12 cellular contexts compared by ENCODE assay signal in the genomic region with DNA sequence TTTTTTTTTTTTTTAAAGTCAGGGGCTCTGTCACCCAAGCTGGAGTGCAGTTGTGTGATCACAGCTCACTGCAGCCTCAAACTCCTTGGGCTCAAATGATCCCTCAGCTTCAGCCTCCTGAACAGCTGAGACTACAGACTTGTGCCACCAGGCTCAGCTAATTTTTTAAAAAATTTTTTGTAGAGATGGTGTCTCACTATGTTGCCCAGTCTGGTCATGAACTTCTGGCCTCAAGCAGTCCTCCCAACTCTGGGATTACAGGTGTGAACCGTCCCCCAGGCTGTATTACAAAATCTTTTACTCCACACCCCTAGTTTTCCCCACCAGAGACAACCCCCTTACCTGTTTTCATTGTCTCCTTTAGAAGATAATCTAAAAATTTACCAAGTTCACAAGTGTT. TPM values are rescaled to one million over a fixed set of nuclear protein-coding genes. Genes with fewer than 3 reads are reported as not detected.
A peak's percentile ranks its signal among the peaks of the same experiment; 100 is the strongest.
DNase-seq lines count a peak whose midpoint lies in the region; ATAC-seq, FAIRE-seq and TF ChIP-seq lines count a peak whose summit lies in the region.
"Had no signal": no experiment of that assay in that cellular context is flagged by ENCODE, and none has a peak within 500 bp of the region (broad histone marks: within the 10 kb centered on the region; RNA-seq: fewer than 3 reads in every experiment).

No MANE protein-coding gene starts in this region.

- peaks cover 69% of the 10 kb centered on the region for H3K79me2 ChIP-seq in DND-41 (ENCODE audit: insufficient read depth, low read length)

- no peaks in the 10 kb centered on the region for H3K9me3 Mint-ChIP-seq in activated CD4-positive, alpha-beta memory T cell treated with anti-CD3 and anti-CD28 coated beads, Interleukin-2, amount 10 ng/mL, durations not matched to agents 7 days and 5 days

- TF ChIP-seq RAD21 in A549 (conservative IDR thresholded peaks at IDR 0.05 in 1 of 2, IDR thresholded peaks at IDR 0.05 in 1 of 2) = no peak

- no peak overlapping the region for H2AFZ ChIP-seq in DND-41 (ENCODE audit: low read depth, low read length)

- H3K4me3 Mint-ChIP-seq in activated CD4-positive, alpha-beta memory T cell treated with anti-CD3 and anti-CD28 coated beads, Interleukin-2, amount 10 ng/mL, durations not matched to agents 7 days and 5 days = peak overlapping the region; percentile 64

- peaks cover 36% of the 10 kb centered on the region for H3K36me3 Mint-ChIP-seq in activated CD4-positive, alpha-beta memory T cell treated with anti-CD3 and anti-CD28 coated beads, Interleukin-2, amount 10 ng/mL, durations not matched to agents 7 days and 5 days (ENCODE audit: low read depth)

- H4K20me1 ChIP-seq in DND-41 (ENCODE audit: insufficient read depth, low read length) = peaks cover 27% of the 10 kb centered on the region; the same call in 1 of the 2 replicates

- CTCF ChIA-PET in A549 (lab: Yijun Ruan, JAX) = interaction anchor here (0.9 to 3.1 kb wide), 3 partner anchors 13 to 269 kb away, joined by 3 to 17 read pairs (median 3); no protein-coding TSS in a partner anchor
- CTCF ChIA-PET in activated CD4-positive, alpha-beta memory T cell treated with anti-CD3 and anti-CD28 coated beads, Interleukin-2, amount 10 ng/mL, durations not matched to agents 7 days and 5 days (lab: Charles Lee) = interaction anchor here (0.6 to 2.4 kb wide), 7 partner anchors 11 to 1323 kb away, joined by 3 to 10 read pairs (median 4); no protein-coding TSS in a partner anchor

- ATAC-seq in A549 (no peak), DND-41 (ENCODE audit: insufficient read depth, low read depth) (no peak), lower lobe of right lung (no peak), HG02642 (IDR thresholded peaks at IDR 0.05; ENCODE audit: poor library complexity, unreplicated experiment) (no peak)

- POLR2A ChIA-PET in A549 (lab: Yijun Ruan, JAX) = no interaction called here
- POLR2A ChIA-PET in activated CD4-positive, alpha-beta memory T cell treated with anti-CD3 and anti-CD28 coated beads, Interleukin-2, amount 10 ng/mL, durations not matched to agents 7 days and 5 days (lab: Charles Lee) = interaction anchor here (0.9 to 3.3 kb wide), 3 partner anchors 19 to 33 kb away, joined by 3 to 93 read pairs (median 15); partner anchors contain the start of genes CHEK2, HSCB and XBP1

- H3K4me1 Mint-ChIP-seq in activated CD4-positive, alpha-beta memory T cell treated with anti-CD3 and anti-CD28 coated beads, Interleukin-2, amount 10 ng/mL, durations not matched to agents 7 days and 5 days = peaks cover 27% of the 10 kb centered on the region

- DNase-seq in A549 (ENCODE audit: low read depth in 1 of 2, low spot score in 1 of 2) = no peak
- DNase-seq in DND-41 = no peak
- DNase-seq in activated CD4-positive, alpha-beta memory T cell treated with anti-CD3 and anti-CD28 coated beads, Interleukin-2, amount 10 ng/mL, durations not matched to agents 7 days and 5 days = no peak
- no peak for DNase-seq in lower lobe of right lung
- no peak for DNase-seq in ureter (ENCODE audit: low spot score)
- DNase-seq in SW480 (ENCODE audit: low spot score) = no peak
- no peak for DNase-seq in midbrain (lab: John Stamatoyannopoulos, UW)
- DNase-seq: NCI-H2029 treated with DMSO at 0.1 percent for 48 hours; stimulated activated CD4-positive, alpha-beta T cell treated with anti-CD3 and anti-CD28 coated beads, Interleukin-12 subunit alpha, Interleukin-12 subunit beta, amount 100 ng/mL, for 4 hours; T-helper 9 cell had no signal

- H3K27me3 ChIP-seq in DND-41 (ENCODE audit: insufficient read depth, low read length, poor library complexity) = no peaks in the 10 kb centered on the region
- H3K27me3 ChIP-seq in lower lobe of right lung (ENCODE audit: low read depth) = no peaks in the 10 kb centered on the region

- TF ChIP-seq CTCF in A549 (IDR thresholded peaks at IDR 0.05) = no peak
- TF ChIP-seq CTCF in DND-41 (IDR thresholded peaks at IDR 0.05; ENCODE audit: borderline replicate concordance, extremely low read depth, low read length, poor library complexity, severe bottlenecking) = no peak
- TF ChIP-seq CTCF in lower lobe of right lung (IDR thresholded peaks at IDR 0.05) = no peak

- no peak overlapping the region for H3K4me3 ChIP-seq in A549
- peak overlapping the region in 1 of 2 experiments; percentile 76; a peak in 2 of 4 replicates for H3K4me3 ChIP-seq in DND-41 (ENCODE audit: low read depth in 1 of 2, low read length in 2 of 2)
- H3K4me3 ChIP-seq in lower lobe of right lung = peak overlapping the region; percentile 83

- H3K27ac ChIP-seq in A549 = no peak overlapping the region
- H3K27ac ChIP-seq in DND-41 (ENCODE audit: low read length) = 0 out of 2 replicates have a peak overlapping the region, but pooled peaks have one; percentile 38
- H3K27ac ChIP-seq in lower lobe of right lung = no peak overlapping the region

- TF ChIP-seq POLR2A in A549 (IDR thresholded peaks at IDR 0.05; ENCODE audit: low read length) = no peak

- intact Hi-C loops in lower lobe of right lung (cut with DNase I) = no loop called here

- WGBS in A549 (ENCODE audit: missing lambda C conversion rate) = 100% methylated on average over 1 of the region's 1 CpG

- H3K9ac ChIP-seq in DND-41 (ENCODE audit: low read depth, low read length) = peak overlapping the region; percentile 94

- no peak for FAIRE-seq in A549 (lab: Jason Lieb, UNC)
- FAIRE-seq: colon had no signal

- peaks cover 3% of the 10 kb centered on the region for H3K27me3 Mint-ChIP-seq in activated CD4-positive, alpha-beta memory T cell treated with anti-CD3 and anti-CD28 coated beads, Interleukin-2, amount 10 ng/mL, durations not matched to agents 7 days and 5 days

- peak overlapping the region; percentile 56 for H3K27ac Mint-ChIP-seq in activated CD4-positive, alpha-beta memory T cell treated with anti-CD3 and anti-CD28 coated beads, Interleukin-2, amount 10 ng/mL, durations not matched to agents 7 days and 5 days

- H3K4me1 ChIP-seq in A549 = no peaks in the 10 kb centered on the region
- peaks cover 52% of the 10 kb centered on the region for H3K4me1 ChIP-seq in DND-41 (ENCODE audit: insufficient read depth, low read length)
- peaks cover 32% of the 10 kb centered on the region for H3K4me1 ChIP-seq in lower lobe of right lung

- H3K9me3 ChIP-seq in A549 = no peaks in the 10 kb centered on the region
- no peaks in the 10 kb centered on the region for H3K9me3 ChIP-seq in DND-41 (ENCODE audit: insufficient read depth, low read length, severe bottlenecking)
- no peaks in the 10 kb centered on the region for H3K9me3 ChIP-seq in lower lobe of right lung

- H3K36me3 ChIP-seq in DND-41 (ENCODE audit: insufficient read depth, low read length) (peaks cover 47% of the 10 kb centered on the region), lower lobe of right lung (peaks cover 43% of the 10 kb centered on the region)

- no peak for TF ChIP-seq EP300 in A549 (IDR thresholded peaks at IDR 0.05)

- H3K4me2 ChIP-seq in A549 (peak overlapping the region; percentile 77; the same call in 2 of the 3 replicates), DND-41 (ENCODE audit: insufficient read depth, low read length) (peak overlapping the region; percentile 97)

TF ChIP-seq in A549, 52 proteins besides CTCF, POLR2A, EP300 and RAD21:
- TF ChIP-seq HOXB5 (CRISPR knock-in tag; IDR thresholded peaks at IDR 0.05) (no peak), ZNF302 (CRISPR knock-in tag; IDR thresholded peaks at IDR 0.05) (no peak), ESRRA (IDR thresholded peaks at IDR 0.05; ENCODE audit: borderline replicate concordance, low read length) (no peak), CHD2 (IDR thresholded peaks at IDR 0.05; ENCODE audit: low read length, partially characterized antibody) (no peak)

RNA-seq across cellular contexts. Expression of gene CCDC117, which starts 1.9 kb away (rescaled TPM):
- polyA plus RNA-seq in A549 (2011; rRNA removed) (15.7 and 24.1 TPM in 2 replicates), A549 (2017; fragmentation: RNase III; extraction: RNeasy Plus Mini Kit Qiagen cat#74134 plus additional on column Dnase treatment) (10.1 to 12.2 TPM (median 11.0 TPM) in 3 replicates)
- polyA plus RNA-seq in A549 (2012; cell fraction: cytosol; rRNA removed) = 3.1 and 3.8 TPM in 2 replicates
- polyA plus RNA-seq in A549 (2012; cell fraction: nucleus; rRNA removed) = 1.7 and 2.4 TPM in 2 replicates
- polyA minus RNA-seq in A549 (2011; rRNA and poly(A)+ RNA removed) = 4.2 and 6.6 TPM in 2 replicates
- 10 to 100 TPM; 33.6 to 35.2 TPM for total RNA-seq in activated CD4-positive, alpha-beta memory T cell treated with anti-CD3 and anti-CD28 coated beads, Interleukin-2, amount 10 ng/mL, durations not matched to agents 7 days and 5 days
- total RNA-seq in lower lobe of right lung (21.4 TPM), ureter (12.2 TPM)

RNA-seq across cellular contexts. Expression of gene XBP1, which starts 26.0 kb away (rescaled TPM):
- polyA plus RNA-seq in A549 (2011; rRNA removed) = 172 and 207 TPM in 2 replicates
- 29.2 and 32.2 TPM in 2 replicates for polyA plus RNA-seq in A549 (2012; cell fraction: cytosol; rRNA removed)
- 32.1 and 37.9 TPM in 2 replicates for polyA plus RNA-seq in A549 (2012; cell fraction: nucleus; rRNA removed)
- polyA plus RNA-seq in A549 (2017; fragmentation: RNase III; extraction: RNeasy Plus Mini Kit Qiagen cat#74134 plus additional on column Dnase treatment) = 30.0 to 34.1 TPM (median 32.7 TPM) in 3 replicates
- 160 and 223 TPM in 2 replicates for polyA minus RNA-seq in A549 (2011; rRNA and poly(A)+ RNA removed)
- total RNA-seq in activated CD4-positive, alpha-beta memory T cell treated with anti-CD3 and anti-CD28 coated beads, Interleukin-2, amount 10 ng/mL, durations not matched to agents 7 days and 5 days = 100 to 1,000 TPM; 263 to 266 TPM
- 216 TPM for total RNA-seq in lower lobe of right lung
- 262 TPM for total RNA-seq in ureter

RNA-seq across cellular contexts. Expression of gene HSCB, which starts 32.5 kb away (rescaled TPM):
- polyA plus RNA-seq in A549 (2011; rRNA removed) = 20.2 and 22.4 TPM in 2 replicates
- 12.4 and 14.3 TPM in 2 replicates for polyA plus RNA-seq in A549 (2012; cell fraction: cytosol; rRNA removed)
- 5.4 and 7.1 TPM in 2 replicates for polyA plus RNA-seq in A549 (2012; cell fraction: nucleus; rRNA removed)
- polyA plus RNA-seq in A549 (2017; fragmentation: RNase III; extraction: RNeasy Plus Mini Kit Qiagen cat#74134 plus additional on column Dnase treatment) = 14.3 to 17.5 TPM (median 17.2 TPM) in 3 replicates
- polyA minus RNA-seq in A549 (2011; rRNA and poly(A)+ RNA removed) = 5.8 and 7.8 TPM in 2 replicates
- 10 to 100 TPM; 14.4 to 16.1 TPM for total RNA-seq in activated CD4-positive, alpha-beta memory T cell treated with anti-CD3 and anti-CD28 coated beads, Interleukin-2, amount 10 ng/mL, durations not matched to agents 7 days and 5 days
- 13.4 TPM for total RNA-seq in lower lobe of right lung
- 17.3 TPM for total RNA-seq in ureter

RNA-seq across cellular contexts. Expression of gene CHEK2, which starts 32.8 kb away (rescaled TPM):
- polyA plus RNA-seq in A549 (2011; rRNA removed) (26.1 and 29.6 TPM in 2 replicates), A549 (2017; fragmentation: RNase III; extraction: RNeasy Plus Mini Kit Qiagen cat#74134 plus additional on column Dnase treatment) (12.2 to 14.7 TPM (median 13.0 TPM) in 3 replicates)
- 13.3 and 17.9 TPM in 2 replicates for polyA plus RNA-seq in A549 (2012; cell fraction: cytosol; rRNA removed)
- polyA plus RNA-seq in A549 (2012; cell fraction: nucleus; rRNA removed) = 26.1 and 28.0 TPM in 2 replicates
- polyA minus RNA-seq in A549 (2011; rRNA and poly(A)+ RNA removed) = 11.7 and 16.4 TPM in 2 replicates
- total RNA-seq in activated CD4-positive, alpha-beta memory T cell treated with anti-CD3 and anti-CD28 coated beads, Interleukin-2, amount 10 ng/mL, durations not matched to agents 7 days and 5 days = 10 to 100 TPM; 38.7 to 39.8 TPM
- total RNA-seq in lower lobe of right lung (10.0 TPM), ureter (8.4 TPM)
